29 cellular contexts compared by ENCODE assay signal in the genomic region with DNA sequence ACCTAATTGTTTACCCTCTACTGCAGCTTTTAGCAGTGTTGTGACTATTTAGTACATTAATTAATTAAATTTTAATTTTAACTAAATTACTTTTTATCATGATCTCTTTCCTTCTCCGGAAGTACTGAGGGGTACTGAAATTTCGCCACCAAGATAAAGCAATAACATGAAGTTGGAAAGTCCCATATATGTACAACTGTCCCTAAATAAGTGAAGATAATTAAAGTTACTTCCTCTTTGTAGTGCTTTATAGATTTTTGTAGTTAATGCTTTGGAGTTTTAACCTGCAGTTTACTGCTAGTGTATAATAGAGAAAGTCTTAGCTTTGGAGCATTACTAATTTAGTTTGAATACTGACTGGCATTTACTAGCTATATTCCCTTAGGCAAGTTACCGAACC.
"Had no signal": no experiment of that assay in that cellular context is flagged by ENCODE, and none has a peak within 500 bp of the region (broad histone marks: within the 10 kb centered on the region; RNA-seq: fewer than 3 reads in every experiment).

No MANE protein-coding gene starts in this region.

- H3K36me3 Mint-ChIP-seq: natural killer cell; neural progenitor cell; stimulated activated memory B cell treated with anti-CD40 and anti-IgM and Interleukin-4, amounts not matched to agents 10 μg/mL and 1 μg/mL and 100 μg/mL, for 72 hours; type B pancreatic cell had no signal

- H3K4me1 Mint-ChIP-seq: natural killer cell; nephron; stimulated activated memory B cell treated with anti-CD40 and anti-IgM and Interleukin-4, amounts not matched to agents 10 μg/mL and 1 μg/mL and 100 μg/mL, for 72 hours; stimulated activated naive CD8-positive, alpha-beta T cell treated with anti-CD3 and anti-CD28 coated beads, Interleukin-15, amount 100 ng/mL, for 72 hours had no signal

- DNase-seq: natural killer cell; occipital lobe; ovary; posterior cingulate gyrus; psoas muscle; right cardiac atrium; right lobe of liver; sigmoid colon; small intestine; stimulated activated CD4-positive, alpha-beta T cell treated with anti-CD3 and anti-CD28 coated beads, Interleukin-1b, Interleukin-23, amount 100 ng/mL, for 48 hours; stimulated activated CD4-positive, alpha-beta T cell treated with anti-CD3 and anti-CD28 coated beads, Interleukin-4, amount 100 ng/mL, for 1 hour; stimulated activated CD4-positive, alpha-beta T cell treated with anti-CD3 and anti-CD28 coated beads, Interleukin-4, amount 100 ng/mL, for 4 hours; stimulated activated CD8-positive, alpha-beta memory T cell treated with anti-CD3 and anti-CD28 coated beads, Interleukin-4, amount 100 ng/mL, for 48 hours; stimulated activated naive CD4-positive, alpha-beta T cell; stimulated activated naive CD8-positive, alpha-beta T cell treated with anti-CD3 and anti-CD28 coated beads, Interleukin-15, amount 100 ng/mL, for 72 hours; stimulated activated naive CD8-positive, alpha-beta T cell treated with anti-CD3 and anti-CD28 coated beads, Interleukin-15, Interleukin-2, amounts not matched to agents 100 U/mL and 50 U/mL, for 24 hours; substantia nigra; testis; tibial artery; transverse colon; upper lobe of right lung; uterus had no signal

- ATAC-seq: natural killer cell; psoas muscle; right cardiac atrium; right lobe of liver; stimulated activated memory B cell treated with anti-CD40 and anti-IgM and Interleukin-4, amounts not matched to agents 10 μg/mL and 1 μg/mL and 100 μg/mL, for 72 hours; stimulated activated naive CD8-positive, alpha-beta T cell treated with anti-CD3 and anti-CD28 coated beads, Interleukin-15, amount 100 ng/mL, for 72 hours; stimulated activated naive CD8-positive, alpha-beta T cell treated with anti-CD3 and anti-CD28 coated beads, Interleukin-15, Interleukin-2, amounts not matched to agents 100 U/mL and 50 U/mL, for 24 hours; upper lobe of right lung had no signal

- H3K79me2 ChIP-seq: parathyroid adenoma had no signal

- H3K9ac ChIP-seq: neural progenitor cell, parathyroid adenoma had no signal

- H3K4me2 ChIP-seq: neural progenitor cell had no signal

- H3K27me3 Mint-ChIP-seq: progenitor cell of endocrine pancreas; stimulated activated memory B cell treated with anti-CD40 and anti-IgM and Interleukin-4, amounts not matched to agents 10 μg/mL and 1 μg/mL and 100 μg/mL, for 72 hours; stimulated activated naive CD8-positive, alpha-beta T cell treated with anti-CD3 and anti-CD28 coated beads, Interleukin-15, amount 100 ng/mL, for 72 hours; type B pancreatic cell had no signal

- H3K27me3 ChIP-seq: neural progenitor cell, ovary, right lobe of liver, sigmoid colon, suprapubic skin, testis, tibial artery, transverse colon, upper lobe of right lung, uterus had no signal

- H3K36me3 ChIP-seq: neural progenitor cell, ovary, right lobe of liver, sigmoid colon, suprapubic skin, tibial artery, transverse colon, upper lobe of right lung, uterus had no signal

- H3K9me3 Mint-ChIP-seq: neural progenitor cell had no signal

- H3K9me3 ChIP-seq: ovary, psoas muscle, right lobe of liver, sigmoid colon, suprapubic skin, testis, tibial artery, transverse colon, upper lobe of right lung, uterus had no signal

- H2AFZ ChIP-seq: neural progenitor cell, parathyroid adenoma had no signal

- H3K4me3 Mint-ChIP-seq: natural killer cell; nephron; neural progenitor cell; stimulated activated memory B cell treated with anti-CD40 and anti-IgM and Interleukin-4, amounts not matched to agents 10 μg/mL and 1 μg/mL and 100 μg/mL, for 72 hours; stimulated activated naive CD8-positive, alpha-beta T cell treated with anti-CD3 and anti-CD28 coated beads, Interleukin-15, amount 100 ng/mL, for 72 hours; type B pancreatic cell had no signal

- H3K4me1 ChIP-seq: neural progenitor cell, parathyroid adenoma, psoas muscle, sigmoid colon, suprapubic skin, testis, tibial artery, transverse colon, upper lobe of right lung, uterus had no signal

- H3K27ac ChIP-seq: neural progenitor cell, ovary, parathyroid adenoma, psoas muscle, right lobe of liver, sigmoid colon, suprapubic skin, testis, tibial artery, transverse colon, upper lobe of right lung, uterus had no signal

- H3K27ac Mint-ChIP-seq: natural killer cell; nephron; neural progenitor cell; progenitor cell of endocrine pancreas; stimulated activated memory B cell treated with anti-CD40 and anti-IgM and Interleukin-4, amounts not matched to agents 10 μg/mL and 1 μg/mL and 100 μg/mL, for 72 hours; stimulated activated naive CD8-positive, alpha-beta T cell treated with anti-CD3 and anti-CD28 coated beads, Interleukin-15, amount 100 ng/mL, for 72 hours; type B pancreatic cell had no signal

- FAIRE-seq: small intestine had no signal

- H3K4me3 ChIP-seq: neural progenitor cell, ovary, psoas muscle, right lobe of liver, sigmoid colon, suprapubic skin, testis, tibial artery, transverse colon, upper lobe of right lung, uterus had no signal
